In the genomic region with DNA sequence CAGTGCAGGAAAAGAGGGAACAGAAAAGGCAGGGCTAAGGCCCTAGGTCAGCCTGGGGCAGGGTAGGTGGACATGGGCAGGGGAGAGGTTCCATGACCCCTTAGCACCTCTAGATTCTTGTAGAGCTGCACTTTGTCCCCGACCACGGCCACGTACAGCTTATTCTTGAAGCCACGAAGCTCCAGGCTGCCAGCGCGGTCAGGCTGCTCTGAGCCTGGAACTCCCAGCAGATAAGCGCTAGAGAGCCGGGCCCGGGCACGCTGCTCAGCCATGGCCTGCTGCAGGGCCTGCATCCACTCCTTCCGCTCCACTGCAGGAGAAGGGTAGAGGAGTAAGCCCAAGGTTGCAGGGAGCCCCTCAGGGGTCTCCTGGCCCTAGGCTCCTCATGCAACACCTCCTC, we compare ENCODE assay signal across 26 cellular contexts. TPM values are rescaled to one million over a fixed set of nuclear protein-coding genes. Genes with fewer than 3 reads are reported as not detected.
"Had no signal": no experiment of that assay in that cellular context is flagged by ENCODE, and none has a peak within 500 bp of the region (broad histone marks: within the 10 kb centered on the region; RNA-seq: fewer than 3 reads in every experiment).

No MANE protein-coding gene starts in this region.

- H3K4me1 ChIP-seq: colonic mucosa, prostate gland, testis, tibial artery had no signal

- H3K27ac Mint-ChIP-seq: endodermal cell, type B pancreatic cell had no signal

- H3K9me3 ChIP-seq: colonic mucosa, gastrocnemius medialis, left lung, prostate gland, spleen, testis, tibial artery had no signal

- H3K4me3 Mint-ChIP-seq: dendritic cell treated with granulocyte-macrophage colony-stimulating factor and Interleukin-4, amounts not matched to agents 40 ng/mL and 50 ng/mL, for 4 days; endodermal cell; memory B cell; natural killer cell; type B pancreatic cell had no signal

- H3K4me3 ChIP-seq: colonic mucosa, gastrocnemius medialis, left lung, lung, prostate gland, skin epidermis, spleen, testis, tibial artery had no signal

- ATAC-seq: esophagus mucosa, gastrocnemius medialis, left cardiac atrium, left lung, natural killer cell, right cardiac atrium had no signal

- H3K27ac ChIP-seq: colonic mucosa, epithelial cell of prostate, gastrocnemius medialis, left lung, prostate gland, skin epidermis, spleen, testis, tibial artery had no signal

- H3K27me3 Mint-ChIP-seq: dendritic cell treated with granulocyte-macrophage colony-stimulating factor and Interleukin-4, amounts not matched to agents 40 ng/mL and 50 ng/mL, for 4 days; memory B cell; type B pancreatic cell had no signal

- DNase-seq: central memory CD4-positive, alpha-beta T cell; colonic mucosa; effector CD8-positive, alpha-beta T cell; endodermal cell; foreskin fibroblast; gastrocnemius medialis; head of caudate nucleus; left cardiac atrium; natural killer cell; spleen; stimulated activated CD4-positive, alpha-beta T cell treated with anti-CD3 and anti-CD28 coated beads, Interleukin-4, amount 100 ng/mL, for 4 hours; stimulated activated naive CD4-positive, alpha-beta T cell; substantia nigra; testis; tibial artery had no signal

- H3K9me3 Mint-ChIP-seq: dendritic cell treated with granulocyte-macrophage colony-stimulating factor and Interleukin-4, amounts not matched to agents 40 ng/mL and 50 ng/mL, for 4 days; endodermal cell; memory B cell; natural killer cell; type B pancreatic cell had no signal

- H3K27me3 ChIP-seq: colonic mucosa, gastrocnemius medialis, left lung, spleen, testis, tibial artery had no signal

RNA-seq across cellular contexts. Expression of a gene that starts 36.1 kb away (rescaled TPM):
- total RNA-seq: osteocyte had no signal
